19 cellular contexts compared by ENCODE assay signal in genomic region chr1:220166853-220167252, GRCh38.
"Had no signal": no experiment of that assay in that cellular context is flagged by ENCODE, and none has a peak within 500 bp of the region (broad histone marks: within the 10 kb centered on the region; RNA-seq: fewer than 3 reads in every experiment).

No MANE protein-coding gene starts in this region.

- H3K27me3 Mint-ChIP-seq: dendritic cell treated with granulocyte-macrophage colony-stimulating factor and Interleukin-4, amounts not matched to agents 40 ng/mL and 50 ng/mL, for 4 days; effector memory CD8-positive, alpha-beta T cell; naive B cell had no signal

- H3K4me1 Mint-ChIP-seq: mesothelial cell of epicardium, naive B cell had no signal

- ATAC-seq: effector memory CD8-positive, alpha-beta T cell; foreskin keratinocyte; gastroesophageal sphincter; heart right ventricle; left cardiac atrium; left lung; left ventricle myocardium superior; lower lobe of right lung; mucosa of descending colon had no signal

- H3K27ac ChIP-seq: colonic mucosa, esophagus muscularis mucosa, foreskin keratinocyte, gastroesophageal sphincter, heart right ventricle, left lung, lower lobe of right lung had no signal

- H3K9me3 ChIP-seq: colonic mucosa, esophagus muscularis mucosa, gastroesophageal sphincter, left lung, lower lobe of right lung, mucosa of descending colon had no signal

- H3K4me3 ChIP-seq: colonic mucosa, esophagus muscularis mucosa, gastroesophageal sphincter, heart right ventricle, left lung, lower lobe of right lung, mucosa of descending colon had no signal

- DNase-seq: colonic mucosa; cortex of kidney; effector CD8-positive, alpha-beta T cell; effector memory CD8-positive, alpha-beta T cell; foreskin keratinocyte; head of caudate nucleus; heart right ventricle; hippocampal formation; left cardiac atrium; left lung; left ventricle myocardium superior; lower lobe of right lung; mesenchymal stem cell; mucosa of descending colon; naive B cell had no signal

- H3K4me3 Mint-ChIP-seq: dendritic cell treated with granulocyte-macrophage colony-stimulating factor and Interleukin-4, amounts not matched to agents 40 ng/mL and 50 ng/mL, for 4 days; effector memory CD8-positive, alpha-beta T cell; mesothelial cell of epicardium; naive B cell had no signal

- H3K9me3 Mint-ChIP-seq: dendritic cell treated with granulocyte-macrophage colony-stimulating factor and Interleukin-4, amounts not matched to agents 40 ng/mL and 50 ng/mL, for 4 days; effector memory CD8-positive, alpha-beta T cell had no signal

- H3K27ac Mint-ChIP-seq: dendritic cell treated with granulocyte-macrophage colony-stimulating factor and Interleukin-4, amounts not matched to agents 40 ng/mL and 50 ng/mL, for 4 days; effector memory CD8-positive, alpha-beta T cell; mesothelial cell of epicardium; naive B cell had no signal

- H3K27me3 ChIP-seq: colonic mucosa, esophagus muscularis mucosa, foreskin keratinocyte, gastroesophageal sphincter, heart right ventricle, left lung had no signal

- H3K4me1 ChIP-seq: colonic mucosa, esophagus muscularis mucosa, foreskin keratinocyte, gastroesophageal sphincter, heart right ventricle, left lung, lower lobe of right lung had no signal
